18 cellular contexts compared by ENCODE assay signal in genomic region chr18:7094432-7094831, GRCh38. TPM values are rescaled to one million over a fixed set of nuclear protein-coding genes. Genes with fewer than 3 reads are reported as not detected.
DNase-seq lines count a peak whose midpoint lies in the region; TF ChIP-seq lines count a peak whose summit lies in the region.
"Had no signal": no experiment of that assay in that cellular context is flagged by ENCODE, and none has a peak within 500 bp of the region (broad histone marks: within the 10 kb centered on the region; RNA-seq: fewer than 3 reads in every experiment).

No MANE protein-coding gene starts in this region.

- no peak for TF ChIP-seq CTCF in kidney epithelial cell (IDR thresholded peaks at IDR 0.05; ENCODE audit: insufficient read depth, low read length, poor library complexity, severe bottlenecking)

- H3K27me3 ChIP-seq in kidney epithelial cell (ENCODE audit: control insufficient read depth, insufficient read depth, low read length) = no peaks in the 10 kb centered on the region

- no peak overlapping the region for H3K4me3 ChIP-seq in kidney epithelial cell (ENCODE audit: low read depth, low read length)
- H3K4me3 ChIP-seq: A549 had no signal

- peak; percentile 42 for DNase-seq in astrocyte of the hippocampus (ENCODE audit: low read depth, low spot score)
- DNase-seq in kidney epithelial cell (ENCODE audit: low read depth) = peak; percentile 21
- DNase-seq in midbrain (lab: John Stamatoyannopoulos, UW) = peak; percentile 38
- DNase-seq in superior temporal gyrus (ENCODE audit: extremely low spot score) = peak; percentile 27
- DNase-seq in epidermal melanocyte (ENCODE audit: insufficient read length, low spot score) = no peak
- DNase-seq in activated effector memory CD4-positive, alpha-beta T cell treated with Interleukin-2 at 50 U/mL for 16 hours = no peak
- no peak for DNase-seq in central memory CD4-positive, alpha-beta T cell
- DNase-seq: DMS79 treated with DMSO at 0.1 percent for 48 hours, H9, KG1, NCI-H1105 treated with DMSO at 0.1 percent for 48 hours, NCI-H1694, NCI-H2081 treated with DMSO at 0.1 percent for 48 hours, NCI-H774 had no signal

- H3K36me3 ChIP-seq in kidney epithelial cell (ENCODE audit: control insufficient read depth, insufficient read depth, low read length) = no peaks in the 10 kb centered on the region

RNA-seq across cellular contexts. Expression of gene LAMA1, which starts 23.2 kb away (rescaled TPM):
- 29.5 and 36.6 TPM in 2 replicates for total RNA-seq in kidney epithelial cell
- total RNA-seq: HT-29, OCI-LY7, Right ventricle myocardium inferior had no signal

Comparison
In these comparisons a context has a peak if more than half of its experiments do, and no peak if none do; other contexts are left out.
1. DNase-seq: peak in astrocyte of the hippocampus (single experiment), kidney epithelial cell (single experiment), midbrain (single experiment) and superior temporal gyrus (single experiment); none in epidermal melanocyte (single experiment), activated effector memory CD4-positive, alpha-beta T cell treated with Interleukin-2 at 50 U/mL for 16 hours (single experiment) and central memory CD4-positive, alpha-beta T cell (single experiment).